Comparison of ENCODE assay signal across 10 cellular contexts in genomic region chrX:37509349-37509748, GRCh38.
DNase-seq lines count a peak whose midpoint lies in the region; FAIRE-seq and TF ChIP-seq lines count a peak whose summit lies in the region.
"Had no signal": no experiment of that assay in that cellular context is flagged by ENCODE, and none has a peak within 500 bp of the region (broad histone marks: within the 10 kb centered on the region; RNA-seq: fewer than 3 reads in every experiment).

No MANE protein-coding gene starts in this region.

- no peaks in the 10 kb centered on the region for H3K9me3 Mint-ChIP-seq in activated T-helper 1 cell treated with anti-CD3 and anti-CD28 coated beads, Interleukin-12 subunit alpha, Interleukin-12 subunit beta, Interleukin-2, Interleukin-4 antibody, amounts not matched to agents 30 ng/mL and 10 ng/mL and 1 ng/mL, durations not matched to agents 14 hours and 24 hours and 36 hours
- H3K9me3 Mint-ChIP-seq: CD4-positive, alpha-beta memory T cell had no signal

- peaks cover 9% of the 10 kb centered on the region for H3K27me3 Mint-ChIP-seq in activated T-helper 1 cell treated with anti-CD3 and anti-CD28 coated beads, Interleukin-12 subunit alpha, Interleukin-12 subunit beta, Interleukin-2, Interleukin-4 antibody, amounts not matched to agents 30 ng/mL and 10 ng/mL and 1 ng/mL, durations not matched to agents 14 hours and 24 hours and 36 hours (ENCODE audit: insufficient read depth)

- H3K18ac ChIP-seq in H1 (ENCODE audit: extremely low read depth, low read length) (no peak overlapping the region), trophoblast cell (ENCODE audit: low read length) (no peak overlapping the region)

- no peak overlapping the region for H2BK120ac ChIP-seq in H1 (replicated peaks; ENCODE audit: low read depth, low read length)
- no peak overlapping the region for H2BK120ac ChIP-seq in trophoblast cell (ENCODE audit: insufficient read depth, low read length, poor library complexity)

- no peaks in the 10 kb centered on the region for H3F3A ChIP-seq in MM.1S (ENCODE audit: insufficient read depth, low read length)

- POLR2A ChIA-PET in H1 (lab: Charles Lee; ENCODE audit: partially characterized antibody) = no interaction called here

- H3K4me3 Mint-ChIP-seq in activated T-helper 1 cell treated with anti-CD3 and anti-CD28 coated beads, Interleukin-12 subunit alpha, Interleukin-12 subunit beta, Interleukin-2, Interleukin-4 antibody, amounts not matched to agents 30 ng/mL and 10 ng/mL and 1 ng/mL, durations not matched to agents 14 hours and 24 hours and 36 hours = no peak overlapping the region
- H3K4me3 Mint-ChIP-seq: CD4-positive, alpha-beta memory T cell; stimulated activated naive B cell treated with anti-CD40 and anti-IgM and Interleukin-4, amounts not matched to agents 10 μg/mL and 1 μg/mL and 100 μg/mL, for 72 hours had no signal

- H3K9me3 ChIP-seq in MM.1S (replicated peaks; ENCODE audit: insufficient read depth, low read length) (no peaks in the 10 kb centered on the region), H1 (ENCODE audit: insufficient read depth in 2 of 2, low read depth in 1 of 2, low read length in 1 of 2) (peaks cover 0 to 7% of the 10 kb centered on the region in 2 experiments; a peak in 1 of 4 replicates), spleen (no peaks in the 10 kb centered on the region), trophoblast cell (ENCODE audit: insufficient read depth, low read depth, low read length) (no peaks in the 10 kb centered on the region)

- H3K4me1 ChIP-seq in MM.1S (ENCODE audit: low read length) (no peaks in the 10 kb centered on the region), H1 (replicated peaks in 1 of 4; ENCODE audit: control insufficient read depth in 3 of 4, insufficient read depth in 4 of 4, low read length in 3 of 4) (0 out of 7 replicates have a peak, but pooled peaks cover 0 to 3% (median 0%) of the 10 kb centered on the region in 4 experiments), spleen (no peaks in the 10 kb centered on the region), trophoblast cell (ENCODE audit: control insufficient read depth in 1 of 2, insufficient read depth in 2 of 2, low read length in 2 of 2) (no peaks in the 10 kb centered on the region)

- no peak overlapping the region for H3K23ac ChIP-seq in H1 (ENCODE audit: insufficient read length)
- H3K23ac ChIP-seq in trophoblast cell (ENCODE audit: low read length) = no peak overlapping the region

- CTCF ChIA-PET in H1 (lab: Charles Lee; ENCODE audit: partially characterized antibody) = interaction anchor here (0.6 to 1.4 kb wide), 10 partner anchors 14 to 525 kb away, joined by 3 to 6 read pairs (median 3); no protein-coding TSS in a partner anchor

- peak; percentile 97 for FAIRE-seq in H1 (lab: Jason Lieb, UNC)

- no peak overlapping the region for H3K14ac ChIP-seq in H1 (ENCODE audit: insufficient read length)
- no peak overlapping the region for H3K14ac ChIP-seq in trophoblast cell (ENCODE audit: low read length)

- H3K56ac ChIP-seq in H1 (replicated peaks; ENCODE audit: insufficient read length, low read depth, low read length) = no peak overlapping the region

- H3K4me3 ChIP-seq in MM.1S (ENCODE audit: low read length) (no peak overlapping the region), H1 (ENCODE audit: extremely low read depth in 1 of 4, insufficient read depth in 2 of 4, low read depth in 3 of 4, low read length in 4 of 4) (no peak overlapping the region), spleen (no peak overlapping the region), trophoblast cell (ENCODE audit: low read depth, low read length) (no peak overlapping the region)

- no peaks in the 10 kb centered on the region for H3K23me2 ChIP-seq in H1 (ENCODE audit: low read depth, low read length)

- H3K9ac ChIP-seq in MM.1S (ENCODE audit: low read length) (no peak overlapping the region), H1 (replicated peaks in 1 of 4; ENCODE audit: extremely low read depth in 1 of 4, low read depth in 3 of 4, low read length in 3 of 4) (no peak overlapping the region), trophoblast cell (ENCODE audit: low read length) (no peak overlapping the region)

- no peaks in the 10 kb centered on the region for H3K4me1 Mint-ChIP-seq in activated T-helper 1 cell treated with anti-CD3 and anti-CD28 coated beads, Interleukin-12 subunit alpha, Interleukin-12 subunit beta, Interleukin-2, Interleukin-4 antibody, amounts not matched to agents 30 ng/mL and 10 ng/mL and 1 ng/mL, durations not matched to agents 14 hours and 24 hours and 36 hours (ENCODE audit: low read depth)
- H3K4me1 Mint-ChIP-seq: CD4-positive, alpha-beta memory T cell; stimulated activated naive B cell treated with anti-CD40 and anti-IgM and Interleukin-4, amounts not matched to agents 10 μg/mL and 1 μg/mL and 100 μg/mL, for 72 hours had no signal

- WGBS in H1 (ENCODE audit: extremely low coverage in 1 of 2, insufficient coverage in 1 of 2, insufficient read length in 1 of 2, insufficient replicate concordance in 2 of 2, low coverage in 1 of 2, low lambda C conversion rate in 2 of 2, missing lambda C conversion rate in 1 of 2), 2 experiments = 33% methylated on average over 2 of the region's 4 CpGs; no CpG with 5 or more reads in 1 of the 2 experiments
- WGBS in spleen, 5 donors = 34 to 71% (median 55%) methylated on average over 4 of the region's 4 CpGs
- no CpG with 5 or more reads among the region's 4 CpGs for WGBS in trophoblast cell (ENCODE audit: extremely low coverage, insufficient coverage, insufficient read length)

- H3K4me2 ChIP-seq in MM.1S (ENCODE audit: low read depth, low read length) (no peak overlapping the region), H1 (ENCODE audit: insufficient read depth in 1 of 2, low read depth in 2 of 2, low read length in 2 of 2) (no peak overlapping the region), trophoblast cell (ENCODE audit: low read length) (no peak overlapping the region)

- H3K27me3 ChIP-seq in MM.1S (replicated peaks; ENCODE audit: insufficient read depth, low read length) (no peaks in the 10 kb centered on the region), H1 (replicated peaks in 1 of 4; ENCODE audit: control insufficient read depth in 3 of 4, extremely low read depth in 1 of 4, insufficient read depth in 3 of 4, low read length in 3 of 4) (no peaks in the 10 kb centered on the region), spleen (replicated peaks in 1 of 7) (no peaks in the 10 kb centered on the region), trophoblast cell (ENCODE audit: insufficient read depth, low read length) (no peaks in the 10 kb centered on the region)

- H2AK5ac ChIP-seq in H1 (ENCODE audit: low read depth, low read length) (no peak overlapping the region), trophoblast cell (ENCODE audit: low read length) (no peak overlapping the region)

- H3K4ac ChIP-seq in H1 (replicated peaks; ENCODE audit: insufficient read length, low read depth, low read length) (no peak overlapping the region), trophoblast cell (ENCODE audit: low read depth, low read length) (no peak overlapping the region)

- H3K79me1 ChIP-seq in H1 (ENCODE audit: low read depth, low read length) (no peaks in the 10 kb centered on the region), trophoblast cell (ENCODE audit: low read length) (no peaks in the 10 kb centered on the region)

- H4K8ac ChIP-seq in H1 (ENCODE audit: extremely low read depth, insufficient read depth, low read length) = no peak overlapping the region
- H4K8ac ChIP-seq in trophoblast cell (ENCODE audit: low read depth, low read length) = no peak overlapping the region

- H2AFZ ChIP-seq in MM.1S (ENCODE audit: low read length) = no peak overlapping the region
- no peak overlapping the region for H2AFZ ChIP-seq in H1 (ENCODE audit: low read length)
- H2AFZ ChIP-seq in trophoblast cell (ENCODE audit: insufficient read depth, low read length, poor library complexity) = no peak overlapping the region

- no peaks in the 10 kb centered on the region for H3K36me3 ChIP-seq in MM.1S (replicated peaks; ENCODE audit: insufficient read depth, low read length)
- no peaks in the 10 kb centered on the region for H3K36me3 ChIP-seq in H1 (ENCODE audit: control insufficient read depth in 2 of 4, insufficient read depth in 4 of 4, low read length in 3 of 4)
- H3K36me3 ChIP-seq in spleen = no peaks in the 10 kb centered on the region
- H3K36me3 ChIP-seq in trophoblast cell (ENCODE audit: control insufficient read depth in 1 of 2, insufficient read depth in 2 of 2, low read length in 2 of 2) = no peaks in the 10 kb centered on the region

- no peak overlapping the region for H2BK15ac ChIP-seq in H1 (ENCODE audit: low read length)

- TF ChIP-seq RAD21 in H1 (IDR thresholded peaks at IDR 0.05 in 1 of 2, conservative IDR thresholded peaks at IDR 0.05 in 1 of 2; ENCODE audit: low read depth in 2 of 2, low read length in 2 of 2) = peak; percentile 41 to 52

- H2BK12ac ChIP-seq in H1 (ENCODE audit: low read depth, low read length) (no peak overlapping the region), trophoblast cell (ENCODE audit: low read length) (no peak overlapping the region)

- H3K27ac ChIP-seq in MM.1S (ENCODE audit: low read length) = no peak overlapping the region
- no peak overlapping the region for H3K27ac ChIP-seq in H1 (ENCODE audit: low read depth, low read length)
- H3K27ac ChIP-seq in spleen = no peak overlapping the region
- H3K27ac ChIP-seq in trophoblast cell (ENCODE audit: low read depth, low read length) = no peak overlapping the region

- intact Hi-C loops in spleen (cut with DNase I; ENCODE audit: low total_unique reads) = no loop called here
- intact Hi-C loops in activated T-helper 1 cell treated with anti-CD3 and anti-CD28 coated beads, Interleukin-12 subunit alpha, Interleukin-12 subunit beta, Interleukin-2, Interleukin-4 antibody, amounts not matched to agents 30 ng/mL and 10 ng/mL and 1 ng/mL, durations not matched to agents 14 hours and 24 hours and 36 hours (cut with micrococcal nuclease) = loop anchor here (5.0 kb wide), 1 partner anchor 318 kb away; no protein-coding TSS in a partner anchor

- H3K36me3 Mint-ChIP-seq in activated T-helper 1 cell treated with anti-CD3 and anti-CD28 coated beads, Interleukin-12 subunit alpha, Interleukin-12 subunit beta, Interleukin-2, Interleukin-4 antibody, amounts not matched to agents 30 ng/mL and 10 ng/mL and 1 ng/mL, durations not matched to agents 14 hours and 24 hours and 36 hours (ENCODE audit: low read depth) = no peaks in the 10 kb centered on the region
- H3K36me3 Mint-ChIP-seq: CD4-positive, alpha-beta memory T cell; stimulated activated naive B cell treated with anti-CD40 and anti-IgM and Interleukin-4, amounts not matched to agents 10 μg/mL and 1 μg/mL and 100 μg/mL, for 72 hours had no signal

- TF ChIP-seq POLR2A in H1 (IDR thresholded peaks at IDR 0.05; ENCODE audit: control extremely low read depth in 1 of 2, low read depth in 2 of 2, low read length in 2 of 2) (no peak), spleen (IDR thresholded peaks at IDR 0.05) (no peak)

- no peak overlapping the region for H4K12ac ChIP-seq in trophoblast cell (ENCODE audit: low read depth, low read length)

- no peaks in the 10 kb centered on the region for H3K9me2 ChIP-seq in MM.1S (replicated peaks; ENCODE audit: insufficient read depth, low read length)

- peak; percentile 1 for DNase-seq in NCI-H345 (lab: John Stamatoyannopoulos, UW)
- no peak for DNase-seq in NCI-H345 treated with DMSO at 0.1 percent for 48 hours (lab: John Stamatoyannopoulos, UW; ENCODE audit: unreplicated experiment)
- DNase-seq in MM.1S = peak; percentile 7
- no peak for DNase-seq in H1 (ENCODE audit: low read depth in 1 of 2, low spot score in 2 of 2)
- DNase-seq in spleen = no peak
- no peak for DNase-seq in activated T-helper 1 cell treated with anti-CD3 and anti-CD28 coated beads, Interleukin-12 subunit alpha, Interleukin-12 subunit beta, Interleukin-2, Interleukin-4 antibody, amounts not matched to agents 30 ng/mL and 10 ng/mL and 1 ng/mL, durations not matched to agents 14 hours and 24 hours and 36 hours (ENCODE audit: low spot score)
- no peak for DNase-seq in NCI-H2107 (lab: John Stamatoyannopoulos, UW)
- no peak for DNase-seq in trophoblast cell
- DNase-seq: CD4-positive, alpha-beta memory T cell; stimulated activated naive B cell treated with anti-CD40 and anti-IgM and Interleukin-4, amounts not matched to agents 10 μg/mL and 1 μg/mL and 100 μg/mL, for 72 hours had no signal

- TF ChIP-seq EP300 in H1 (IDR thresholded peaks at IDR 0.05; ENCODE audit: borderline replicate concordance in 1 of 2, low read depth in 2 of 2, low read length in 2 of 2) = no peak

- H3K79me2 ChIP-seq in MM.1S (ENCODE audit: low read length) = no peaks in the 10 kb centered on the region
- H3K79me2 ChIP-seq in H1 (ENCODE audit: control insufficient read depth in 1 of 2, insufficient read depth in 2 of 2, low read length in 2 of 2) = no peaks in the 10 kb centered on the region
- no peaks in the 10 kb centered on the region for H3K79me2 ChIP-seq in trophoblast cell (ENCODE audit: control insufficient read depth, insufficient read depth, low read length, poor library complexity)

- TF ChIP-seq CTCF in MM.1S (IDR thresholded peaks at IDR 0.05; ENCODE audit: low read length) = peak; percentile 25
- TF ChIP-seq CTCF in H1 (IDR thresholded peaks at IDR 0.05; ENCODE audit: control extremely low read depth in 1 of 3, insufficient read depth in 1 of 3, low read depth in 1 of 3, low read length in 3 of 3) = peak in 2 of 3 experiments; percentile 11 to 38; a peak in 2 of 4 replicates
- TF ChIP-seq CTCF in spleen (IDR thresholded peaks at IDR 0.05 in 8 of 11, conservative IDR thresholded peaks at IDR 0.05 in 3 of 11) = peak in 6 of 11 experiments; percentile 4 to 28 (median 14)

- H4K91ac ChIP-seq in H1 (replicated peaks; ENCODE audit: insufficient read length, low read length) (no peak overlapping the region), trophoblast cell (ENCODE audit: low read depth, low read length) (no peak overlapping the region)

- H4K20me1 ChIP-seq in MM.1S (ENCODE audit: insufficient read depth, low read length) (no peaks in the 10 kb centered on the region), H1 (replicated peaks in 1 of 2; ENCODE audit: control insufficient read depth in 1 of 2, insufficient read depth in 2 of 2, low read length in 2 of 2) (no peaks in the 10 kb centered on the region)

- H2BK5ac ChIP-seq in H1 (ENCODE audit: low read depth, low read length) (no peak overlapping the region), trophoblast cell (ENCODE audit: low read depth, low read length, poor library complexity) (no peak overlapping the region)

- H4K5ac ChIP-seq in H1 (ENCODE audit: insufficient read length, low read depth, low read length) = no peak overlapping the region

- H2BK20ac ChIP-seq in H1 (ENCODE audit: low read length) = no peak overlapping the region

- H3K27ac Mint-ChIP-seq in activated T-helper 1 cell treated with anti-CD3 and anti-CD28 coated beads, Interleukin-12 subunit alpha, Interleukin-12 subunit beta, Interleukin-2, Interleukin-4 antibody, amounts not matched to agents 30 ng/mL and 10 ng/mL and 1 ng/mL, durations not matched to agents 14 hours and 24 hours and 36 hours = no peak overlapping the region
- H3K27ac Mint-ChIP-seq: CD4-positive, alpha-beta memory T cell; stimulated activated naive B cell treated with anti-CD40 and anti-IgM and Interleukin-4, amounts not matched to agents 10 μg/mL and 1 μg/mL and 100 μg/mL, for 72 hours had no signal

Comparison
In these comparisons a context has a peak if more than half of its experiments do, and no peak if none do; other contexts are left out.
1. DNase-seq: peak in NCI-H345 (single experiment) and MM.1S (single experiment); none in NCI-H345 treated with DMSO at 0.1 percent for 48 hours (single experiment), H1 (0 of 2), spleen (single experiment), activated T-helper 1 cell treated with anti-CD3 and anti-CD28 coated beads, Interleukin-12 subunit alpha, Interleukin-12 subunit beta, Interleukin-2, Interleukin-4 antibody, amounts not matched to agents 30 ng/mL and 10 ng/mL and 1 ng/mL, durations not matched to agents 14 hours and 24 hours and 36 hours (single experiment), NCI-H2107 (single experiment) and trophoblast cell (0 of 2).
2. Peak in every context shown above with its lines, with median percentiles within 50 percentile points of each other: CTCF ChIP-seq.